1 cellular context compared by ENCODE assay signal in genomic region chr14:91869556-91869955, GRCh38.
A peak's percentile ranks its signal among the peaks of the same experiment; 100 is the strongest.
TF ChIP-seq lines count a peak whose summit lies in the region.

No MANE protein-coding gene starts in this region.

TF ChIP-seq in HepG2, 621 proteins besides CTCF, POLR2A, EP300 and RAD21 (continued from another document):
- no peak for TF ChIP-seq NR2F6 (IDR thresholded peaks at IDR 0.05)
- TF ChIP-seq NR2F6 (CRISPR knock-in tag; IDR thresholded peaks at IDR 0.05) = no peak
- no peak for TF ChIP-seq ZNF878 (CRISPR knock-in tag; IDR thresholded peaks at IDR 0.05)
- TF ChIP-seq PAX8 (CRISPR knock-in tag; IDR thresholded peaks at IDR 0.05; ENCODE audit: borderline replicate concordance) = no peak
- no peak for TF ChIP-seq ZFP36L2 (CRISPR knock-in tag; IDR thresholded peaks at IDR 0.05)
- 0 out of 2 replicates have a peak, but pooled peaks have one; percentile 23 for TF ChIP-seq PAXIP1 (CRISPR knock-in tag; conservative IDR thresholded peaks at IDR 0.05)
- peak; percentile 64; the same call in 1 of the 2 replicates for TF ChIP-seq FOXA3 (CRISPR knock-in tag; IDR thresholded peaks at IDR 0.05)
- TF ChIP-seq JDP2 (CRISPR knock-in tag; IDR thresholded peaks at IDR 0.05; ENCODE audit: borderline replicate concordance) = no peak
